In genomic region chr4:101192244-101192643, GRCh38 we compare ENCODE assay signal across 9 cellular contexts.
DNase-seq lines count a peak whose midpoint lies in the region; ATAC-seq, FAIRE-seq and TF ChIP-seq lines count a peak whose summit lies in the region.
"Had no signal": no experiment of that assay in that cellular context is flagged by ENCODE, and none has a peak within 500 bp of the region (broad histone marks: within the 10 kb centered on the region; RNA-seq: fewer than 3 reads in every experiment).

No MANE protein-coding gene starts in this region.

- no peak for FAIRE-seq in endothelial cell of umbilical vein (lab: Jason Lieb, UNC)
- no peak for FAIRE-seq in frontal cortex (lab: Jason Lieb, UNC)

- H3K4me2 ChIP-seq in endothelial cell of umbilical vein (ENCODE audit: insufficient read depth, low read length), result peak overlapping the region; percentile 28

- H3K4me3 ChIP-seq in endothelial cell of umbilical vein (replicated peaks in 1 of 3; ENCODE audit: insufficient read depth in 1 of 3, low read depth in 1 of 3, low read length in 3 of 3), result no peak overlapping the region
- no peak overlapping the region for H3K4me3 ChIP-seq in gastrocnemius medialis
- H3K4me3 ChIP-seq in endodermal cell (ENCODE audit: low read length), result no peak overlapping the region
- no peak overlapping the region for H3K4me3 ChIP-seq in testis

- H3K36me3 Mint-ChIP-seq in endodermal cell (ENCODE audit: low read depth), result peaks cover 3% of the 10 kb centered on the region

- no peak for TF ChIP-seq CTCF in endothelial cell of umbilical vein (IDR thresholded peaks at IDR 0.05; ENCODE audit: extremely low read depth in 1 of 2, insufficient read depth in 1 of 2, low read depth in 1 of 2, low read length in 2 of 2)
- TF ChIP-seq CTCF in gastrocnemius medialis (IDR thresholded peaks at IDR 0.05 in 4 of 5, conservative IDR thresholded peaks at IDR 0.05 in 1 of 5), result no peak
- TF ChIP-seq CTCF in endodermal cell (conservative IDR thresholded peaks at IDR 0.05), result no peak
- no peak for TF ChIP-seq CTCF in testis (IDR thresholded peaks at IDR 0.05)

- dilution Hi-C loops in endothelial cell of umbilical vein (cut with MboI; ENCODE audit: extremely low pct_ligation_motif_present, low sequenced_read_pairs), result no loop called here

- no peaks in the 10 kb centered on the region for H4K20me1 ChIP-seq in endothelial cell of umbilical vein (replicated peaks; ENCODE audit: control insufficient read depth, extremely low read depth, insufficient read depth, low read length)

- intact Hi-C loops in endothelial cell of umbilical vein (cut with micrococcal nuclease), result no loop called here
- intact Hi-C loops in gastrocnemius medialis (cut with DNase I; ENCODE audit: low total_unique reads), result loop anchor here (5.0 kb wide), 1 partner anchor 155 kb away; the partner anchor contains the start of gene PPP3CA
- intact Hi-C loops in testis (cut with DNase I; ENCODE audit: low total_unique reads), result no loop called here

- H3K4me1 ChIP-seq in endothelial cell of umbilical vein (ENCODE audit: control insufficient read depth, extremely low read depth, insufficient read depth, low read length) (peaks cover 15% of the 10 kb centered on the region), gastrocnemius medialis (peaks cover 52 to 53% of the 10 kb centered on the region in 2 donors), endodermal cell (ENCODE audit: control insufficient read depth, insufficient read depth, low read length) (no peaks in the 10 kb centered on the region), testis (peaks cover 8% of the 10 kb centered on the region)

- CTCF ChIA-PET in endothelial cell of umbilical vein (lab: Charles Lee), result interaction anchor here (1.0 to 1.1 kb wide), 3 partner anchors 15 to 156 kb away, joined by 3 read pairs; partner anchors contain the start of gene PPP3CA

- H3K27ac ChIP-seq in endothelial cell of umbilical vein (ENCODE audit: insufficient read depth, low read depth, low read length) (peak overlapping the region; percentile 38), gastrocnemius medialis (peak overlapping the region; percentile 65 to 78 (median 70)), endodermal cell (ENCODE audit: low read depth, low read length) (no peak overlapping the region), testis (peak overlapping the region in 1 of 2 donors; percentile 76)

- H3K27me3 ChIP-seq in endothelial cell of umbilical vein (ENCODE audit: control insufficient read depth in 2 of 2, insufficient read depth in 2 of 2, low read length in 2 of 2) (no peaks in the 10 kb centered on the region), gastrocnemius medialis (no peaks in the 10 kb centered on the region), endodermal cell (ENCODE audit: control insufficient read depth, insufficient read depth, low read length, poor library complexity, severe bottlenecking) (peaks cover 6% of the 10 kb centered on the region), testis (no peaks in the 10 kb centered on the region)

- H3K4me1 Mint-ChIP-seq in endodermal cell, result peaks cover 23% of the 10 kb centered on the region

- no peaks in the 10 kb centered on the region for H3K9me1 ChIP-seq in endothelial cell of umbilical vein (replicated peaks; ENCODE audit: control insufficient read depth, extremely low read depth, insufficient read depth, low read length)

- H3K9me3 Mint-ChIP-seq in endodermal cell, result no peaks in the 10 kb centered on the region

- no peak overlapping the region for H3K9ac ChIP-seq in endothelial cell of umbilical vein (replicated peaks; ENCODE audit: extremely low read depth, insufficient read depth, low read length)
- no peak overlapping the region for H3K9ac ChIP-seq in endodermal cell (ENCODE audit: extremely low read depth, low read length, poor library complexity, severe bottlenecking)

- H3K9me3 ChIP-seq in endothelial cell of umbilical vein (replicated peaks; ENCODE audit: control insufficient read depth, insufficient read depth, low read length), result no peaks in the 10 kb centered on the region
- no peaks in the 10 kb centered on the region for H3K9me3 ChIP-seq in gastrocnemius medialis
- no peaks in the 10 kb centered on the region for H3K9me3 ChIP-seq in endodermal cell (ENCODE audit: control insufficient read depth, low read length)
- H3K9me3 ChIP-seq in testis, result no peaks in the 10 kb centered on the region

- no peaks in the 10 kb centered on the region for H3K36me3 ChIP-seq in endothelial cell of umbilical vein (ENCODE audit: control insufficient read depth in 2 of 2, extremely low read depth in 1 of 2, insufficient read depth in 2 of 2, low read length in 2 of 2)
- no peaks in the 10 kb centered on the region for H3K36me3 ChIP-seq in gastrocnemius medialis
- no peaks in the 10 kb centered on the region for H3K36me3 ChIP-seq in endodermal cell (ENCODE audit: control insufficient read depth, insufficient read depth, low read length)
- H3K36me3 ChIP-seq in testis (ENCODE audit: low read depth, missing control alignments), result no peaks in the 10 kb centered on the region

- POLR2A ChIA-PET in endothelial cell of umbilical vein (lab: Charles Lee), result no interaction called here

- in situ Hi-C loops in gastrocnemius medialis (cut with MboI; ENCODE audit: low sequenced_read_pairs in 4 of 4), result loop anchor here in 1 of 4 donors (25.0 kb wide), 2 partner anchors 145 to 780 kb away; partner anchors contain the start of gene PPP3CA

- no TSS peak for BruUV-seq in endothelial cell of umbilical vein (replicated peaks; lab: Mats Ljungman, UMichigan)

- H2AFZ ChIP-seq in endothelial cell of umbilical vein (ENCODE audit: low read depth, low read length), result no peak overlapping the region

- DNase-seq in endothelial cell of umbilical vein (ENCODE audit: low read depth, low spot score) (no peak), gastrocnemius medialis (no peak), frontal cortex (ENCODE audit: low spot score in 2 of 2) (no peak), endodermal cell (no peak), MV-4-11 (lab: John Stamatoyannopoulos, UW) (no peak), testis (no peak)
- DNase-seq: NCI-H2107 had no signal

- ATAC-seq in GM19025 (IDR thresholded peaks at IDR 0.05; ENCODE audit: low read depth, unreplicated experiment), result peak; percentile 59
- peak; percentile 75 for ATAC-seq in HG03342 (IDR thresholded peaks at IDR 0.05; ENCODE audit: unreplicated experiment)
- no peak for ATAC-seq in gastrocnemius medialis

- H3K4me3 Mint-ChIP-seq in endodermal cell, result no peak overlapping the region

- no peaks in the 10 kb centered on the region for H3K79me2 ChIP-seq in endothelial cell of umbilical vein (ENCODE audit: control insufficient read depth, insufficient read depth, low read length)

- peaks cover 6% of the 10 kb centered on the region for H3K27me3 Mint-ChIP-seq in endodermal cell (ENCODE audit: insufficient read depth)

- TF ChIP-seq POLR2A in endothelial cell of umbilical vein (IDR thresholded peaks at IDR 0.05; ENCODE audit: low read depth, low read length) (no peak), gastrocnemius medialis (IDR thresholded peaks at IDR 0.05) (no peak), testis (IDR thresholded peaks at IDR 0.05) (no peak)

- no peak overlapping the region for H3K27ac Mint-ChIP-seq in endodermal cell

TF ChIP-seq in endothelial cell of umbilical vein, 7 proteins besides CTCF, POLR2A, EP300 and RAD21:
- TF ChIP-seq MAX (IDR thresholded peaks at IDR 0.05; ENCODE audit: insufficient read depth, insufficient read length) (no peak), MYC (IDR thresholded peaks at IDR 0.05; ENCODE audit: low read depth, low read length) (no peak), POLR2AphosphoS5 (IDR thresholded peaks at IDR 0.05; ENCODE audit: insufficient read depth, low read depth, low read length) (no peak), GATA2 (IDR thresholded peaks at IDR 0.05; ENCODE audit: insufficient read depth, insufficient read length, low read depth, low read length) (no peak), JUN (IDR thresholded peaks at IDR 0.05; ENCODE audit: borderline replicate concordance, insufficient read depth, insufficient read length, low read depth) (no peak), FOS (IDR thresholded peaks at IDR 0.05; ENCODE audit: borderline replicate concordance, insufficient read depth, low read length) (no peak), EZH2 (IDR thresholded peaks at IDR 0.05; ENCODE audit: borderline replicate concordance, low read depth, low read length, severe bottlenecking) (no peak)

Comparison
In these comparisons a context has a peak if more than half of its experiments do, and no peak if none do; other contexts are left out.
1. ATAC-seq: peak in GM19025 (single experiment) and HG03342 (single experiment); none in gastrocnemius medialis (0 of 2).